6 cellular contexts compared by ENCODE assay signal in genomic region chr12:53495903-53496751, GRCh38. TPM values are rescaled to one million over a fixed set of nuclear protein-coding genes. Genes with fewer than 3 reads are reported as not detected.
DNase-seq lines count a peak whose midpoint lies in the region; ATAC-seq lines count a peak whose summit lies in the region.

No MANE protein-coding gene starts in this region.

- DNase-seq in AG20443 (ENCODE audit: low spot score) (peak; percentile 62), RPMI7951 (ENCODE audit: low read depth) (peak; percentile 44), kidney glomerular epithelial cell (lab: John Stamatoyannopoulos, UW) (peak; percentile 57), Kasumi-1 (lab: John Stamatoyannopoulos, UW) (no peak), T-helper 9 cell (no peak)

- no peak for ATAC-seq in GM18909 (IDR thresholded peaks at IDR 0.05; ENCODE audit: poor library complexity, unreplicated experiment)

RNA-seq across cellular contexts. Expression of gene MAP3K12, which starts 3.1 kb away (rescaled TPM):
- 8.1 and 9.1 TPM in 2 replicates for total RNA-seq in RPMI7951 (2014; rRNA removed; shearing (Covaris generic))

RNA-seq across cellular contexts. Expression of gene TARBP2, which starts 5.0 kb away (rescaled TPM):
- total RNA-seq in RPMI7951 (2014; rRNA removed; shearing (Covaris generic)), result 50.3 and 62.6 TPM in 2 replicates

RNA-seq across cellular contexts. Expression of gene NPFF, which starts 11.2 kb away (rescaled TPM):
- not detected in 2 replicates for total RNA-seq in RPMI7951 (2014; rRNA removed; shearing (Covaris generic))

RNA-seq across cellular contexts. Expression of gene PCBP2, which starts 44.2 kb away (rescaled TPM):
- total RNA-seq in RPMI7951 (2014; rRNA removed; shearing (Covaris generic)), result 132 and 135 TPM in 2 replicates

RNA-seq across cellular contexts. Expression of gene PRR13, which starts 54.6 kb away (rescaled TPM):
- total RNA-seq in RPMI7951 (2014; rRNA removed; shearing (Covaris generic)), result 83.5 and 86.6 TPM in 2 replicates

Comparison
In these comparisons a context has a peak if more than half of its experiments do, and no peak if none do; other contexts are left out.
1. DNase-seq: peak in AG20443 (single experiment), RPMI7951 (single experiment) and kidney glomerular epithelial cell (single experiment); none in Kasumi-1 (0 of 2) and T-helper 9 cell (single experiment).